In the genomic region with DNA sequence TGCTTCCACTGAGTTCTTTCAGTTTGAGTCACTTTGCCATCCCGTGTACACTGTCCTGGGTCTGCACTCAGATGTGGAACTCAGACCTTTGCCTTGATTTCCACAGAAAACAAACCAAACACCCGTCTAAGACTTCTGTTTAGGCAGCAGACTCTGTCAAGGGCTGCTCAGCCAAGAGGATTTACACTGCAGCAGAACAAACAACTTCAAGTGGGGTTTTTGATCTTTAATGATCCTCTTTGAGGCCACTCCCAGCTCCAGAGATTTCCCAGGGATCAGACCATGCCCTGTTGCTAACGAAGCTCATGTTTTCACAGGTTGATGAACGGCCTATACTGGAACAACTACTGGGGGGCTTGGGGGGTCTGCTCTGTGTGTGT, we compare ENCODE assay signal across 14 cellular contexts. TPM values are rescaled to one million over a fixed set of nuclear protein-coding genes. Genes with fewer than 3 reads are reported as not detected.
DNase-seq lines count a peak whose midpoint lies in the region; ATAC-seq and TF ChIP-seq lines count a peak whose summit lies in the region.
"Had no signal": no experiment of that assay in that cellular context is flagged by ENCODE, and none has a peak within 500 bp of the region (broad histone marks: within the 10 kb centered on the region; RNA-seq: fewer than 3 reads in every experiment).

No MANE protein-coding gene starts in this region.

- POLR2A ChIA-PET in activated CD4-positive, alpha-beta T cell treated with anti-CD3 and anti-CD28 coated beads, Interleukin-2, amount 10 ng/mL, durations not matched to agents 7 days and 5 days (lab: Charles Lee), result no interaction called here

- no peak for TF ChIP-seq CTCF in thyroid gland (IDR thresholded peaks at IDR 0.05)

- intact Hi-C loops in left colon (cut with DNase I, micrococcal nuclease) (no loop called here), thyroid gland (cut with DNase I) (no loop called here)

- no peaks in the 10 kb centered on the region for H3K36me3 ChIP-seq in thyroid gland
- H3K36me3 ChIP-seq: tibial artery had no signal

- DNase-seq in NCI-H2107 treated with DMSO at 0.1 percent for 48 hours (lab: John Stamatoyannopoulos, UW; ENCODE audit: unreplicated experiment) (peak; percentile 29), NCI-H2107 (lab: John Stamatoyannopoulos, UW) (no peak), NCI-H774 (lab: John Stamatoyannopoulos, UW) (peak; percentile 33), left colon (peak; percentile 48 to 51), thyroid gland (peak; percentile 49)
- DNase-seq in stimulated activated naive CD4-positive, alpha-beta T cell treated with Interleukin-2 at 50 U/mL for 16 hours (lab: John Stamatoyannopoulos, UW), result no peak
- no peak for DNase-seq in activated CD4-positive, alpha-beta T cell treated with anti-CD3 and anti-CD28 coated beads, Interleukin-2, amount 10 ng/mL, durations not matched to agents 7 days and 5 days
- DNase-seq: 8988T; activated CD8-positive, alpha-beta memory T cell treated with anti-CD3 and anti-CD28 coated beads for 24 hours; activated naive CD4-positive, alpha-beta T cell treated with anti-CD3 and anti-CD28 coated beads for 36 hours; GM23248; NCI-H1048; tibial artery had no signal

- H3K27me3 ChIP-seq in thyroid gland, result no peaks in the 10 kb centered on the region
- H3K27me3 ChIP-seq: tibial artery had no signal

- H3K4me3 ChIP-seq in thyroid gland (replicated peaks in 1 of 3), result no peak overlapping the region
- H3K4me3 ChIP-seq: GM23248, tibial artery had no signal

- CTCF ChIA-PET in activated CD4-positive, alpha-beta T cell treated with anti-CD3 and anti-CD28 coated beads, Interleukin-2, amount 10 ng/mL, durations not matched to agents 7 days and 5 days (lab: Charles Lee), result interaction anchor here (1.5 kb wide), 1 partner anchor 15 kb away, joined by 4 read pairs; no protein-coding TSS in a partner anchor

- H3K36me3 Mint-ChIP-seq in activated CD4-positive, alpha-beta T cell treated with anti-CD3 and anti-CD28 coated beads, Interleukin-2, amount 10 ng/mL, durations not matched to agents 7 days and 5 days (ENCODE audit: low read depth), result no peaks in the 10 kb centered on the region

- no peaks in the 10 kb centered on the region for H3K27me3 Mint-ChIP-seq in activated CD4-positive, alpha-beta T cell treated with anti-CD3 and anti-CD28 coated beads, Interleukin-2, amount 10 ng/mL, durations not matched to agents 7 days and 5 days

- no peak overlapping the region for H3K27ac Mint-ChIP-seq in activated CD4-positive, alpha-beta T cell treated with anti-CD3 and anti-CD28 coated beads, Interleukin-2, amount 10 ng/mL, durations not matched to agents 7 days and 5 days
- H3K27ac Mint-ChIP-seq: activated naive CD4-positive, alpha-beta T cell treated with anti-CD3 and anti-CD28 coated beads for 36 hours had no signal

- H3K4me3 Mint-ChIP-seq in activated CD4-positive, alpha-beta T cell treated with anti-CD3 and anti-CD28 coated beads, Interleukin-2, amount 10 ng/mL, durations not matched to agents 7 days and 5 days, result no peak overlapping the region
- H3K4me3 Mint-ChIP-seq: activated naive CD4-positive, alpha-beta T cell treated with anti-CD3 and anti-CD28 coated beads for 36 hours had no signal

- no peaks in the 10 kb centered on the region for H3K4me1 Mint-ChIP-seq in activated CD4-positive, alpha-beta T cell treated with anti-CD3 and anti-CD28 coated beads, Interleukin-2, amount 10 ng/mL, durations not matched to agents 7 days and 5 days

- H3K27ac ChIP-seq in thyroid gland, result peak overlapping the region; percentile 21 to 70 (median 59)
- H3K27ac ChIP-seq: GM23248, tibial artery had no signal

- no peak for TF ChIP-seq POLR2A in thyroid gland (IDR thresholded peaks at IDR 0.05)

- H3K9me3 ChIP-seq in thyroid gland, result no peaks in the 10 kb centered on the region
- H3K9me3 ChIP-seq: tibial artery had no signal

- H3K4me1 ChIP-seq in thyroid gland, result peaks cover 42 to 65% of the 10 kb centered on the region in 2 donors

- ATAC-seq in left colon (peak; percentile 41), HG03196 (IDR thresholded peaks at IDR 0.05; ENCODE audit: unreplicated experiment) (no peak)

- 31 to 34% methylated on average over 4 of the region's 4 CpGs for WGBS in thyroid gland, 2 donors

- no peaks in the 10 kb centered on the region for H3K9me3 Mint-ChIP-seq in activated CD4-positive, alpha-beta T cell treated with anti-CD3 and anti-CD28 coated beads, Interleukin-2, amount 10 ng/mL, durations not matched to agents 7 days and 5 days
- H3K9me3 Mint-ChIP-seq: activated naive CD4-positive, alpha-beta T cell treated with anti-CD3 and anti-CD28 coated beads for 36 hours had no signal

RNA-seq across cellular contexts. Expression of gene LGALSL, which starts 52.5 kb away (rescaled TPM):
- total RNA-seq in left colon, result 10 to 100 TPM; 43.6 to 45.5 TPM
- 10 to 100 TPM in 2 of 4 donors, 1 to 10 TPM in 2; 8.1 to 13.0 (median 10.4) TPM for total RNA-seq in thyroid gland
- 1 to 10 TPM in 1 of 2 experiments, under 1 TPM in 1; 0.83 to 1.2 TPM for total RNA-seq in activated CD4-positive, alpha-beta T cell treated with anti-CD3 and anti-CD28 coated beads, Interleukin-2, amount 10 ng/mL, durations not matched to agents 7 days and 5 days

Comparison
In these comparisons a context has a peak if more than half of its experiments do, and no peak if none do; other contexts are left out.
1. DNase-seq: peak in NCI-H2107 treated with DMSO at 0.1 percent for 48 hours (single experiment), NCI-H774 (single experiment), left colon (2 of 2) and thyroid gland (2 of 2); none in NCI-H2107 (single experiment), stimulated activated naive CD4-positive, alpha-beta T cell treated with Interleukin-2 at 50 U/mL for 16 hours (single experiment) and activated CD4-positive, alpha-beta T cell treated with anti-CD3 and anti-CD28 coated beads, Interleukin-2, amount 10 ng/mL, durations not matched to agents 7 days and 5 days (single experiment).
2. RNA of gene LGALSL, which starts 52.5 kb away (total RNA-seq): 43.6 to 45.5 TPM in left colon and 8.1 to 13.0 TPM in thyroid gland; 0.83 to 1.2 TPM in activated CD4-positive, alpha-beta T cell treated with anti-CD3 and anti-CD28 coated beads, Interleukin-2, amount 10 ng/mL, durations not matched to agents 7 days and 5 days; every median in the first group is over 4 times any median in the second.